Comparison of ENCODE assay signal across 9 cellular contexts in the genomic region with DNA sequence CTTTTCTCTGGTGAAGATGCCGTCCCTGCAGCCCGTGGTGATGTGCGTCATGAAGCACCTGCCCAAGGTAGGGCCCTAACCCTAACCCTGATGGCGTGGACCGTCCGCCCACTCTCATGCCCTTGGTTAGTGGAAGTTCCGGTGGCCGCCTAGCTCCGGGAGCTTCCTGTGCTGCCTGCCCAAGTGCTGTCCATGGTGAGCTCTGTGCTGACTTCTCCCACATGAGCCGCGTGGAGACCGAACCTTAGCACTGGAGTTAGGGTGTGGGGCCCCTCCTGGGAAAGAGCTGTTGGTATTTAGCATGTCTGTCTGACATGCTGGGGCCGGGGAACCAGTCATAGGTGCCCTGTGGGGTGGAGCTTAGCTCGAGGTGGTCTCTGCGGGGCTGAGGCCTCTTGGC. TPM values are rescaled to one million over a fixed set of nuclear protein-coding genes. Genes with fewer than 3 reads are reported as not detected.
DNase-seq lines count a peak whose midpoint lies in the region; ATAC-seq, FAIRE-seq and TF ChIP-seq lines count a peak whose summit lies in the region.
"Had no signal": no experiment of that assay in that cellular context is flagged by ENCODE, and none has a peak within 500 bp of the region (broad histone marks: within the 10 kb centered on the region; RNA-seq: fewer than 3 reads in every experiment).

No MANE protein-coding gene starts in this region.

- no peak overlapping the region for H2AFZ ChIP-seq in GM12878 (ENCODE audit: control insufficient read depth, low read depth, low read length)

- H3K4me1 ChIP-seq in right atrium auricular region (peaks cover 0 to 25% of the 10 kb centered on the region in 2 donors), GM12878 (ENCODE audit: control insufficient read depth, insufficient read depth, low read length) (peaks cover 14% of the 10 kb centered on the region), mesodermal cell (ENCODE audit: control insufficient read depth, insufficient read depth, low read length, poor library complexity, severe bottlenecking) (peaks cover 16% of the 10 kb centered on the region)

- ATAC-seq in left cardiac atrium (no peak), GM12878 (no peak), GM21723 (IDR thresholded peaks at IDR 0.05; ENCODE audit: unreplicated experiment) (no peak), left colon (no peak), GM18517 (IDR thresholded peaks at IDR 0.05; ENCODE audit: unreplicated experiment) (no peak)

- H3K4me2 ChIP-seq in GM12878 (ENCODE audit: control insufficient read depth, insufficient read depth): peak overlapping the region; percentile 81

- H3K27ac ChIP-seq in right atrium auricular region: no peak overlapping the region
- H3K27ac ChIP-seq in GM12878 (ENCODE audit: control insufficient read depth, insufficient read depth): no peak overlapping the region
- H3K27ac ChIP-seq in mesodermal cell (ENCODE audit: low read depth, low read length, severe bottlenecking): no peak overlapping the region

- no peak for TF ChIP-seq RAD21 in GM12878 (IDR thresholded peaks at IDR 0.05; ENCODE audit: insufficient read depth, low read depth, low read length)

- no peak for FAIRE-seq in GM12878 (lab: Jason Lieb, UNC)

- SMC1A ChIA-PET in GM12878 (lab: Charles Lee; ENCODE audit: uncharacterized antibody, unreplicated experiment): interaction anchor here (0.6 to 1.6 kb wide), 2 partner anchors 16 to 19 kb away, joined by 3 to 5 read pairs; no protein-coding TSS in a partner anchor

- POLR2A ChIA-PET in GM12878 (lab: Charles Lee): interaction anchor here (0.6 to 6.2 kb wide), 8 partner anchors 11 to 97 kb away, joined by 3 to 112 read pairs (median 4); a partner anchor contains a TSS

- H4K20me1 ChIP-seq in GM12878 (ENCODE audit: control insufficient read depth, insufficient read depth): no peaks in the 10 kb centered on the region

- no TSS peak for BruUV-seq in GM12878 (replicated peaks; lab: Mats Ljungman, UMichigan)

- no peak overlapping the region for H3K9ac ChIP-seq in GM12878 (ENCODE audit: control insufficient read depth, insufficient read depth, low read length)

- in situ Hi-C loops in GM12878 (cut with MboI): no loop called here

- RAD21 ChIA-PET in GM12878 (lab: Charles Lee; ENCODE audit: unreplicated experiment): interaction anchor here (1.1 to 1.8 kb wide), 3 partner anchors 16 to 21 kb away, joined by 4 to 8 read pairs (median 4); a partner anchor contains a TSS

- peaks cover 18% of the 10 kb centered on the region for H3K79me2 ChIP-seq in GM12878 (ENCODE audit: control insufficient read depth, insufficient read depth, low read length)

- no peak for TF ChIP-seq POLR2A in GM12878 (IDR thresholded peaks at IDR 0.05; ENCODE audit: low read depth, low read length)

- intact Hi-C loops in left cardiac atrium (cut with DNase I): no loop called here
- intact Hi-C loops in GM12878 (cut with micrococcal nuclease; ENCODE audit: unreplicated experiment): no loop called here
- intact Hi-C loops in left colon (cut with DNase I, micrococcal nuclease): no loop called here

- TF ChIP-seq CTCF in right atrium auricular region (IDR thresholded peaks at IDR 0.05) (no peak), GM12878 (IDR thresholded peaks at IDR 0.05 in 2 of 3, conservative IDR thresholded peaks at IDR 0.05 in 1 of 3; ENCODE audit: control insufficient read depth in 2 of 3, extremely low read depth in 1 of 3, insufficient read depth in 1 of 3, low read depth in 3 of 3, low read length in 3 of 3) (no peak)

- peaks cover 4% of the 10 kb centered on the region for H3K36me3 ChIP-seq in right atrium auricular region
- peaks cover 2 to 8% of the 10 kb centered on the region in 2 experiments; a peak in 3 of 4 replicates for H3K36me3 ChIP-seq in GM12878 (ENCODE audit: control insufficient read depth in 2 of 2, insufficient read depth in 2 of 2, low read length in 1 of 2)
- H3K36me3 ChIP-seq in mesodermal cell (ENCODE audit: control insufficient read depth, insufficient read depth, low read length): peaks cover 34% of the 10 kb centered on the region

- 92% methylated on average over 15 of the region's 15 CpGs for WGBS in GM12878 (ENCODE audit: insufficient coverage, insufficient replicate concordance, low lambda C conversion rate, missing lambda C conversion rate)
- 93 to 96% methylated on average over 13 to 15 of the region's 15 CpGs for WGBS in mesodermal cell (ENCODE audit: insufficient coverage in 2 of 2), 2 experiments

- H3K4me3 ChIP-seq in right atrium auricular region: peak overlapping the region; percentile 77 to 79
- H3K4me3 ChIP-seq in GM12878: peak overlapping the region; percentile 93
- H3K4me3 ChIP-seq in mesodermal cell (ENCODE audit: extremely low read depth, insufficient read depth, low read length, poor library complexity, severe bottlenecking): peak overlapping the region; percentile 97

- no peaks in the 10 kb centered on the region for H3K27me3 ChIP-seq in right atrium auricular region
- H3K27me3 ChIP-seq in GM12878 (replicated peaks in 1 of 2; ENCODE audit: control insufficient read depth in 2 of 2, insufficient read depth in 2 of 2, low read length in 1 of 2): no peaks in the 10 kb centered on the region

- CTCF ChIA-PET in GM12878 (lab: Yijun Ruan, JAX): interaction anchor here (0.9 to 1.6 kb wide), 6 partner anchors 8 to 31 kb away, joined by 3 to 5 read pairs (median 4); a partner anchor contains a TSS

- no peak for TF ChIP-seq EP300 in GM12878 (IDR thresholded peaks at IDR 0.05; ENCODE audit: borderline replicate concordance in 1 of 2, control insufficient read depth in 1 of 2, low read depth in 2 of 2, low read length in 2 of 2)

- H3K9me3 ChIP-seq in right atrium auricular region (no peaks in the 10 kb centered on the region), GM12878 (replicated peaks; ENCODE audit: control insufficient read depth, insufficient read depth, low read length) (no peaks in the 10 kb centered on the region), mesodermal cell (ENCODE audit: control insufficient read depth, low read length) (no peaks in the 10 kb centered on the region)

- DNase-seq in right atrium auricular region (ENCODE audit: low spot score) (no peak), left cardiac atrium (no peak), GM12878 (ENCODE audit: low read depth, low spot score) (no peak), left colon (no peak), COR-L47 (lab: John Stamatoyannopoulos, UW) (no peak)
- DNase-seq: GF-D8 had no signal

RNA-seq across cellular contexts. Expression of a gene that starts 1.2 kb away (rescaled TPM):
- 10 to 100 TPM; 30.0 to 38.0 TPM for total RNA-seq in right atrium auricular region
- total RNA-seq in left cardiac atrium: 10 to 100 TPM; 35.1 to 38.1 TPM
- total RNA-seq in GM12878 (2013; cell fraction: nucleolus; rRNA removed): 13.6 and 13.9 TPM in 2 replicates
- 34.0 and 39.3 TPM in 2 replicates for total RNA-seq in GM12878 (2014; rRNA removed)
- 14.6 and 16.1 TPM in 2 replicates for total RNA-seq in GM12878 (2014; rRNA removed; fragmentation: Illumina TruSeq; extraction: Trizol)
- total RNA-seq in GM12878 (2021): 61.2 and 63.4 TPM in 2 replicates
- 12.6 TPM for polyA plus RNA-seq in GM12878 (2011; ENCODE audit: low read depth)
- polyA plus RNA-seq in GM12878 (2011; rRNA removed): 11.9 and 22.6 TPM in 2 replicates
- 44.0 and 53.0 TPM in 2 replicates for polyA plus RNA-seq in GM12878 (2011; cell fraction: cytosol; rRNA removed)
- polyA plus RNA-seq in GM12878 (2011; cell fraction: nucleus; rRNA removed): 52.1 and 64.2 TPM in 2 replicates
- 32.6 and 37.0 TPM in 2 replicates for polyA plus RNA-seq in GM12878 (2012)
- 5.0 and 18.2 TPM in 2 replicates for polyA plus RNA-seq in GM12878 (2014; fragmentation: Illumina TruSeq; extraction: Trizol)
- under 1 TPM; 0.19 to 0.68 TPM for polyA plus RNA-seq in GM12878 (2014; fragmentation: Nextera tagmentation; extraction: Ambion mirVana)
- 41.1 and 45.3 TPM in 2 replicates for polyA plus RNA-seq in GM12878 (2014; rRNA removed)
- polyA plus RNA-seq in GM12878 (2016; fragmentation: Nextera tagmentation; extraction: Ambion mirVana): 10 to 100 TPM; 40.3 to 42.4 TPM
- 21.6 and 47.4 TPM in 2 replicates for polyA minus RNA-seq in GM12878 (2011; rRNA and poly(A)+ RNA removed)
- polyA minus RNA-seq in GM12878 (2011; cell fraction: cytosol; rRNA and poly(A)+ RNA removed): 18.4 and 20.5 TPM in 2 replicates
- 7.5 and 13.3 TPM in 2 replicates for polyA minus RNA-seq in GM12878 (2011; cell fraction: nucleus; rRNA and poly(A)+ RNA removed)
- 60.0 TPM for polyA plus RNA-seq in mesodermal cell (2013, experiment 1 of 2)
- 50.4 TPM for polyA plus RNA-seq in mesodermal cell (2013, experiment 2 of 2)
- total RNA-seq in left colon: 10 to 100 TPM; 61.6 to 70.3 TPM

RNA-seq across cellular contexts. Expression of a gene that starts 5.3 kb away (rescaled TPM):
- total RNA-seq in right atrium auricular region (not detected), left cardiac atrium (under 1 TPM in 1 of 2 donors, not detected in 1; 0.59 TPM), GM12878 (2014; rRNA removed) (not detected in 2 replicates), GM12878 (2014; rRNA removed; fragmentation: Illumina TruSeq; extraction: Trizol) (not detected in 2 replicates), GM12878 (2021) (not detected in 2 replicates), left colon (not detected)
- not detected in 2 replicates for total RNA-seq in GM12878 (2013; cell fraction: nucleolus; rRNA removed)
- not detected for polyA plus RNA-seq in GM12878 (2011; ENCODE audit: low read depth)
- polyA plus RNA-seq in GM12878 (2011; rRNA removed) (not detected in 2 replicates), GM12878 (2014; fragmentation: Illumina TruSeq; extraction: Trizol) (not detected in 2 replicates), GM12878 (2014; fragmentation: Nextera tagmentation; extraction: Ambion mirVana) (not detected), GM12878 (2014; rRNA removed) (not detected in 2 replicates), GM12878 (2016; fragmentation: Nextera tagmentation; extraction: Ambion mirVana) (not detected)
- not detected in 2 replicates for polyA plus RNA-seq in GM12878 (2011; cell fraction: cytosol; rRNA removed)
- 0.12 TPM in 1 of 2 replicates, not detected in the other for polyA plus RNA-seq in GM12878 (2011; cell fraction: nucleus; rRNA removed)
- 0.28 and 0.80 TPM in 2 replicates for polyA plus RNA-seq in GM12878 (2012)
- not detected in 2 replicates for polyA minus RNA-seq in GM12878 (2011; rRNA and poly(A)+ RNA removed)
- not detected in 2 replicates for polyA minus RNA-seq in GM12878 (2011; cell fraction: cytosol; rRNA and poly(A)+ RNA removed)
- polyA minus RNA-seq in GM12878 (2011; cell fraction: nucleus; rRNA and poly(A)+ RNA removed): not detected in 2 replicates
- polyA plus RNA-seq in mesodermal cell (2013, experiment 1 of 2): not detected
- not detected for polyA plus RNA-seq in mesodermal cell (2013, experiment 2 of 2)

RNA-seq across cellular contexts. Expression of a gene that starts 15.3 kb away (rescaled TPM):
- 100 to 1,000 TPM; 310 to 394 TPM for total RNA-seq in right atrium auricular region
- 100 to 1,000 TPM; 324 to 437 TPM for total RNA-seq in left cardiac atrium
- total RNA-seq in GM12878 (2013; cell fraction: nucleolus; rRNA removed): 45.3 and 50.1 TPM in 2 replicates
- 203 and 255 TPM in 2 replicates for total RNA-seq in GM12878 (2014; rRNA removed)
- total RNA-seq in GM12878 (2014; rRNA removed; fragmentation: Illumina TruSeq; extraction: Trizol): 168 and 187 TPM in 2 replicates
- 348 and 365 TPM in 2 replicates for total RNA-seq in GM12878 (2021)
- polyA plus RNA-seq in GM12878 (2011; ENCODE audit: low read depth): 59.8 TPM
- 65.9 and 204 TPM in 2 replicates for polyA plus RNA-seq in GM12878 (2011; rRNA removed)
- 277 and 441 TPM in 2 replicates for polyA plus RNA-seq in GM12878 (2011; cell fraction: cytosol; rRNA removed)
- 263 and 420 TPM in 2 replicates for polyA plus RNA-seq in GM12878 (2011; cell fraction: nucleus; rRNA removed)
- polyA plus RNA-seq in GM12878 (2012): 147 and 170 TPM in 2 replicates
- polyA plus RNA-seq in GM12878 (2014; fragmentation: Illumina TruSeq; extraction: Trizol): 122 and 254 TPM in 2 replicates
- polyA plus RNA-seq in GM12878 (2014; fragmentation: Nextera tagmentation; extraction: Ambion mirVana): 10 to 100 TPM; 23.0 to 63.2 TPM
- polyA plus RNA-seq in GM12878 (2014; rRNA removed): 403 and 485 TPM in 2 replicates
- 100 to 1,000 TPM; 521 to 532 TPM for polyA plus RNA-seq in GM12878 (2016; fragmentation: Nextera tagmentation; extraction: Ambion mirVana)
- polyA minus RNA-seq in GM12878 (2011; rRNA and poly(A)+ RNA removed): 156 and 212 TPM in 2 replicates
- 91.5 and 119 TPM in 2 replicates for polyA minus RNA-seq in GM12878 (2011; cell fraction: cytosol; rRNA and poly(A)+ RNA removed)
- 95.1 and 128 TPM in 2 replicates for polyA minus RNA-seq in GM12878 (2011; cell fraction: nucleus; rRNA and poly(A)+ RNA removed)
- polyA plus RNA-seq in mesodermal cell (2013, experiment 1 of 2): 341 TPM
- 341 TPM for polyA plus RNA-seq in mesodermal cell (2013, experiment 2 of 2)
- total RNA-seq in left colon: 100 to 1,000 TPM; 353 to 486 TPM

RNA-seq across cellular contexts. Expression of a gene that starts 21.2 kb away (rescaled TPM):
- total RNA-seq in right atrium auricular region (10 to 100 TPM in 1 of 2 donors, 1 to 10 TPM in 1; 9.4 to 16.8 TPM), left cardiac atrium (1 to 10 TPM; 6.2 to 9.4 TPM), GM12878 (2014; rRNA removed) (13.8 and 14.6 TPM in 2 replicates), GM12878 (2014; rRNA removed; fragmentation: Illumina TruSeq; extraction: Trizol) (3.9 TPM in 2 replicates), GM12878 (2021) (19.6 and 19.9 TPM in 2 replicates), left colon (10 to 100 TPM; 59.3 to 60.8 TPM)
- total RNA-seq in GM12878 (2013; cell fraction: nucleolus; rRNA removed): 22.6 and 29.1 TPM in 2 replicates
- 1.8 TPM for polyA plus RNA-seq in GM12878 (2011; ENCODE audit: low read depth)
- polyA plus RNA-seq in GM12878 (2011; rRNA removed) (2.2 and 4.6 TPM in 2 replicates), GM12878 (2014; fragmentation: Illumina TruSeq; extraction: Trizol) (1.3 and 3.0 TPM in 2 replicates), GM12878 (2014; fragmentation: Nextera tagmentation; extraction: Ambion mirVana) (1 to 10 TPM; 2.2 to 3.4 TPM), GM12878 (2014; rRNA removed) (14.6 and 16.0 TPM in 2 replicates), GM12878 (2016; fragmentation: Nextera tagmentation; extraction: Ambion mirVana) (1 to 10 TPM; 2.0 to 3.0 TPM)
- 8.0 and 11.9 TPM in 2 replicates for polyA plus RNA-seq in GM12878 (2011; cell fraction: cytosol; rRNA removed)
- polyA plus RNA-seq in GM12878 (2011; cell fraction: nucleus; rRNA removed): 16.8 and 21.7 TPM in 2 replicates
- 8.2 and 9.1 TPM in 2 replicates for polyA plus RNA-seq in GM12878 (2012)
- 2.2 and 6.7 TPM in 2 replicates for polyA minus RNA-seq in GM12878 (2011; rRNA and poly(A)+ RNA removed)
- 6.8 and 7.1 TPM in 2 replicates for polyA minus RNA-seq in GM12878 (2011; cell fraction: cytosol; rRNA and poly(A)+ RNA removed)
- 8.2 and 14.4 TPM in 2 replicates for polyA minus RNA-seq in GM12878 (2011; cell fraction: nucleus; rRNA and poly(A)+ RNA removed)
- 19.6 TPM for polyA plus RNA-seq in mesodermal cell (2013, experiment 1 of 2)
- polyA plus RNA-seq in mesodermal cell (2013, experiment 2 of 2): 15.5 TPM

RNA-seq across cellular contexts. Expression of a gene that starts 25.7 kb away (rescaled TPM):
- total RNA-seq in right atrium auricular region (not detected), left cardiac atrium (not detected), GM12878 (2014; rRNA removed) (not detected in 2 replicates), GM12878 (2014; rRNA removed; fragmentation: Illumina TruSeq; extraction: Trizol) (not detected in 2 replicates), GM12878 (2021) (not detected in 2 replicates), left colon (not detected)
- not detected in 2 replicates for total RNA-seq in GM12878 (2013; cell fraction: nucleolus; rRNA removed)
- polyA plus RNA-seq in GM12878 (2011; ENCODE audit: low read depth): not detected
- polyA plus RNA-seq in GM12878 (2011; rRNA removed) (not detected in 2 replicates), GM12878 (2014; fragmentation: Illumina TruSeq; extraction: Trizol) (not detected in 2 replicates), GM12878 (2014; fragmentation: Nextera tagmentation; extraction: Ambion mirVana) (not detected), GM12878 (2014; rRNA removed) (not detected in 2 replicates), GM12878 (2016; fragmentation: Nextera tagmentation; extraction: Ambion mirVana) (not detected)
- not detected in 2 replicates for polyA plus RNA-seq in GM12878 (2011; cell fraction: cytosol; rRNA removed)
- 0.09 TPM in 2 replicates for polyA plus RNA-seq in GM12878 (2011; cell fraction: nucleus; rRNA removed)
- polyA plus RNA-seq in GM12878 (2012): not detected in 2 replicates
- not detected in 2 replicates for polyA minus RNA-seq in GM12878 (2011; rRNA and poly(A)+ RNA removed)
- not detected in 2 replicates for polyA minus RNA-seq in GM12878 (2011; cell fraction: cytosol; rRNA and poly(A)+ RNA removed)
- not detected in 2 replicates for polyA minus RNA-seq in GM12878 (2011; cell fraction: nucleus; rRNA and poly(A)+ RNA removed)
- polyA plus RNA-seq in mesodermal cell (2013, experiment 1 of 2): not detected
- not detected for polyA plus RNA-seq in mesodermal cell (2013, experiment 2 of 2)
